ENCODE assay signal across 8 cellular contexts in genomic region chr1:121397101-121397500, GRCh38.
DNase-seq lines count a peak whose midpoint lies in the region; ATAC-seq, FAIRE-seq and TF ChIP-seq lines count a peak whose summit lies in the region.
"Not testable (repeated sequence)": the region's sequence is repeated elsewhere in the genome, so short reads cannot be mapped to it uniquely, and the experiment has no call there.

No MANE protein-coding gene starts in this region.

- H3K4me2 ChIP-seq in PC-3 (ENCODE audit: low read length) (peak overlapping the region; percentile 74), skeletal muscle satellite cell (ENCODE audit: low read length) (peak overlapping the region; percentile 86)

- H3K79me2 ChIP-seq in PC-3 (ENCODE audit: low read length): not testable (repeated sequence)

- not testable (repeated sequence) for H3K9ac ChIP-seq in PC-3 (ENCODE audit: low read length); muscle layer of colon (ENCODE audit: low read length)
- peak overlapping the region; percentile 50 for H3K9ac ChIP-seq in skeletal muscle satellite cell (ENCODE audit: low read depth, low read length)

- peaks cover 16% of the 10 kb centered on the region for H3K9me3 Mint-ChIP-seq in activated T-cell treated with anti-CD3 and anti-CD28 coated beads, Interleukin-2, amount 50 U/mL, for 24 hours

- TF ChIP-seq POLR2A in vagina (IDR thresholded peaks at IDR 0.05): not testable (repeated sequence)

- CTCF ChIA-PET in PC-3 (lab: Charles Lee): not testable (repeated sequence)

- H3F3A ChIP-seq in PC-3 (ENCODE audit: low read length, unreplicated experiment): not testable (repeated sequence)

- H3K27me3 ChIP-seq in PC-3 (ENCODE audit: low read length); bronchial epithelial cell (ENCODE audit: control insufficient read depth, insufficient read depth, low read length); muscle layer of colon (ENCODE audit: control insufficient read depth in 1 of 2, insufficient read depth in 2 of 2, low read length in 2 of 2); skeletal muscle satellite cell (ENCODE audit: control insufficient read depth, insufficient read depth, low read length); vagina: not testable (repeated sequence)

- POLR2A ChIA-PET in PC-3 (lab: Charles Lee; ENCODE audit: unreplicated experiment): not testable (repeated sequence)

- H3K4me3 Mint-ChIP-seq in activated T-cell treated with anti-CD3 and anti-CD28 coated beads, Interleukin-2, amount 50 U/mL, for 24 hours: peak overlapping the region; percentile 83

- FAIRE-seq in bronchial epithelial cell (lab: Jason Lieb, UNC): not testable (repeated sequence)

- not testable (repeated sequence) for BruUV-seq in PC-3 (replicated peaks; lab: Mats Ljungman, UMichigan)

- H4K20me1 ChIP-seq in PC-3 (ENCODE audit: low read length): not testable (repeated sequence)

- DNase-seq in PC-3; activated T-cell treated with anti-CD3 and anti-CD28 coated beads, Interleukin-2, amount 50 U/mL, for 24 hours; bronchial epithelial cell (ENCODE audit: low read depth); foreskin fibroblast; vagina (ENCODE audit: extremely low spot score in 2 of 2): not testable (repeated sequence)

- H3K4me3 ChIP-seq in GM08714 (ENCODE audit: low read length): peak overlapping the region; percentile 63; the same call in 1 of the 2 replicates
- peak overlapping the region; percentile 72 for H3K4me3 ChIP-seq in PC-3 (ENCODE audit: low read length)
- peak overlapping the region; percentile 44 for H3K4me3 ChIP-seq in bronchial epithelial cell (ENCODE audit: low read depth, low read length)
- H3K4me3 ChIP-seq in foreskin fibroblast (ENCODE audit: low read depth in 1 of 2, low read length in 2 of 2): peak overlapping the region; percentile 50 to 55
- H3K4me3 ChIP-seq in muscle layer of colon (ENCODE audit: low read depth in 1 of 2, low read length in 2 of 2): peak overlapping the region; percentile 35 to 47
- H3K4me3 ChIP-seq in skeletal muscle satellite cell (ENCODE audit: low read length): peak overlapping the region; percentile 68
- peak overlapping the region; percentile 47 to 54 for H3K4me3 ChIP-seq in vagina

- not testable (repeated sequence) for H3K36me3 ChIP-seq in PC-3 (ENCODE audit: low read depth, low read length); bronchial epithelial cell (ENCODE audit: control insufficient read depth, insufficient read depth, low read length); muscle layer of colon (ENCODE audit: insufficient read depth, low read length); skeletal muscle satellite cell (ENCODE audit: insufficient read depth, low read length); vagina

- not testable (repeated sequence) for H3K9me2 ChIP-seq in PC-3 (replicated peaks; ENCODE audit: low read length)

- H3K36me3 Mint-ChIP-seq in activated T-cell treated with anti-CD3 and anti-CD28 coated beads, Interleukin-2, amount 50 U/mL, for 24 hours (ENCODE audit: low read depth): peaks cover 14% of the 10 kb centered on the region

- H3K27ac Mint-ChIP-seq in activated T-cell treated with anti-CD3 and anti-CD28 coated beads, Interleukin-2, amount 50 U/mL, for 24 hours: not testable (repeated sequence)

- not testable (repeated sequence) for H3K9me3 ChIP-seq in PC-3 (ENCODE audit: low read length); muscle layer of colon (ENCODE audit: low read length); skeletal muscle satellite cell (replicated peaks; ENCODE audit: low read length); vagina

- peak overlapping the region; percentile 49; the same call in 1 of the 2 replicates for H2AFZ ChIP-seq in PC-3 (ENCODE audit: low read length)

- H3K27me3 Mint-ChIP-seq in activated T-cell treated with anti-CD3 and anti-CD28 coated beads, Interleukin-2, amount 50 U/mL, for 24 hours: peaks cover 19% of the 10 kb centered on the region

- not testable (repeated sequence) for TF ChIP-seq CTCF in PC-3 (conservative IDR thresholded peaks at IDR 0.05; ENCODE audit: low read depth, low read length); bronchial epithelial cell (IDR thresholded peaks at IDR 0.05; ENCODE audit: insufficient read depth, low read length, severe bottlenecking); foreskin fibroblast (IDR thresholded peaks at IDR 0.05; ENCODE audit: low read depth, low read length); vagina (IDR thresholded peaks at IDR 0.05)

- H3K4me1 ChIP-seq in PC-3 (ENCODE audit: insufficient read depth, low read length); muscle layer of colon (ENCODE audit: insufficient read depth, low read length); skeletal muscle satellite cell (ENCODE audit: control insufficient read depth, insufficient read depth, low read length); vagina: not testable (repeated sequence)

- intact Hi-C loops in PC-3 (cut with micrococcal nuclease); vagina (cut with DNase I): not testable (repeated sequence)

- peaks cover 20% of the 10 kb centered on the region for H3K4me1 Mint-ChIP-seq in activated T-cell treated with anti-CD3 and anti-CD28 coated beads, Interleukin-2, amount 50 U/mL, for 24 hours (ENCODE audit: low read depth)

- not testable (repeated sequence) for H3K27ac ChIP-seq in PC-3 (ENCODE audit: low read length); muscle layer of colon (ENCODE audit: low read depth, low read length)
- peak overlapping the region; percentile 59 for H3K27ac ChIP-seq in vagina

- not testable (repeated sequence) for ATAC-seq in PC-3
